15 cellular contexts compared by ENCODE assay signal in the genomic region with DNA sequence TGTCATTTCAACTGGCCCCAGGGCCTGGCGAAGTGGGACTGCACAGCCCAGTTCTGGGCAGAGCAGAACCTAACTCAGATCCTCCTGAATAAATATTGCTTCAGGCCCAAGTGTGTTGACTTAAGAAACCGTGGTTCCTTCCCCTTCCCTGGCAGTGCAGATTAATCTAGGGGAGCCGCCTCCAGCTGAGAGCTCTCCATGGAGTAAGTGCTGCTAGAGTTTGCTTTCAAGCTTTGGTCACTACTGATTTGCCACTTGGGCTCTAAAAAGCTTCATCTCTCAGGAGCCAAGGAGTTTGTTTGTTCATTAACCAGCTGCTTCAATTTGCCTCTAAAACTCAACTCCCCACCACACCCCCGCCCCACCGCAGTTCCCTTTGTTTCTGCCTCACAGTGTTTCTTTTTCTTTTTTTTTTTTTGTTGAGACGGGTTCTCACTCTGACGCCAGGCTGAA.
A peak's percentile ranks its signal among the peaks of the same experiment; 100 is the strongest.
DNase-seq lines count a peak whose midpoint lies in the region; ATAC-seq, FAIRE-seq and TF ChIP-seq lines count a peak whose summit lies in the region.
"Had no signal": no experiment of that assay in that cellular context is flagged by ENCODE, and none has a peak within 500 bp of the region (broad histone marks: within the 10 kb centered on the region; RNA-seq: fewer than 3 reads in every experiment).

No MANE protein-coding gene starts in this region.

- no peak overlapping the region for H3K4me3 Mint-ChIP-seq in WTC11
- H3K4me3 Mint-ChIP-seq: activated T-cell treated with anti-CD3 and anti-CD28 coated beads, Interleukin-2, amount 50 U/mL, for 24 hours; dendritic cell treated with granulocyte-macrophage colony-stimulating factor and Interleukin-4, amounts not matched to agents 40 ng/mL and 50 ng/mL, for 4 days had no signal

- H3K27ac Mint-ChIP-seq in WTC11, result no peak overlapping the region
- H3K27ac Mint-ChIP-seq: activated T-cell treated with anti-CD3 and anti-CD28 coated beads, Interleukin-2, amount 50 U/mL, for 24 hours; dendritic cell treated with granulocyte-macrophage colony-stimulating factor and Interleukin-4, amounts not matched to agents 40 ng/mL and 50 ng/mL, for 4 days had no signal

- no peak overlapping the region for H3K18ac ChIP-seq in mesenchymal stem cell (ENCODE audit: low read depth in 1 of 2, low read length in 2 of 2)

- H3K4me2 ChIP-seq in A549 (0 out of 3 replicates have a peak overlapping the region, but pooled peaks have one; percentile 17), mesenchymal stem cell (ENCODE audit: low read length, poor library complexity, severe bottlenecking) (peak overlapping the region; percentile 7)

- TF ChIP-seq RAD21 in A549 (conservative IDR thresholded peaks at IDR 0.05 in 1 of 2, IDR thresholded peaks at IDR 0.05 in 1 of 2), result no peak

- H3K4me1 ChIP-seq in A549 (peaks cover 9% of the 10 kb centered on the region), mesenchymal stem cell (ENCODE audit: control insufficient read depth, insufficient read depth, low read depth, low read length) (peaks cover 6% of the 10 kb centered on the region), heart left ventricle (peaks cover 0 to 13% (median 6%) of the 10 kb centered on the region in 12 donors)
- H3K4me1 ChIP-seq: uterus had no signal

- ATAC-seq in A549 (peak; percentile 50 to 76; a peak in 5 of 6 replicates), WTC11 (no peak; the same call in 1 of the 2 replicates), heart left ventricle (no peak), left lobe of liver (no peak), HG02970 (IDR thresholded peaks at IDR 0.05; ENCODE audit: low FRiP score, unreplicated experiment) (no peak), GM18502 (IDR thresholded peaks at IDR 0.05; ENCODE audit: poor library complexity, unreplicated experiment) (no peak)

- no peaks in the 10 kb centered on the region for H3K79me1 ChIP-seq in mesenchymal stem cell (replicated peaks; ENCODE audit: low read length, poor library complexity, severe bottlenecking)

- 67% methylated on average over 7 of the region's 7 CpGs for WGBS in A549 (ENCODE audit: missing lambda C conversion rate)
- 63% methylated on average over 7 of the region's 7 CpGs for WGBS in mesenchymal stem cell
- 88 to 91% (median 89%) methylated on average over 7 of the region's 7 CpGs for WGBS in heart left ventricle, 4 donors

- H3K4ac ChIP-seq in mesenchymal stem cell (ENCODE audit: low read depth in 1 of 2, low read length in 2 of 2), result no peak overlapping the region

- peaks cover 6% of the 10 kb centered on the region for H3K4me1 Mint-ChIP-seq in WTC11

- no peak overlapping the region for H4K91ac ChIP-seq in mesenchymal stem cell (ENCODE audit: low read length)

- no peaks in the 10 kb centered on the region; the same call in 1 of the 2 replicates for H3K36me3 Mint-ChIP-seq in WTC11

- no peak overlapping the region for H4K8ac ChIP-seq in mesenchymal stem cell (ENCODE audit: low read length)

- H3K9me3 ChIP-seq in A549 (no peaks in the 10 kb centered on the region), mesenchymal stem cell (ENCODE audit: control insufficient read depth, low read length) (no peaks in the 10 kb centered on the region), heart left ventricle (no peaks in the 10 kb centered on the region)
- H3K9me3 ChIP-seq: uterus had no signal

- no peak for FAIRE-seq in A549 (lab: Jason Lieb, UNC)

- CTCF ChIA-PET in A549 (lab: Yijun Ruan, JAX), result interaction anchor here (1.4 kb wide), 1 partner anchor 46 kb away, joined by 3 read pairs; no protein-coding TSS in a partner anchor
- CTCF ChIA-PET in WTC11 (lab: Charles Lee), result interaction anchor here (0.7 to 1.0 kb wide), 3 partner anchors 112 to 824 kb away, joined by 3 read pairs; partner anchors contain the start of genes DTL and INTS7

- H3K36me3 ChIP-seq in mesenchymal stem cell (ENCODE audit: control insufficient read depth in 1 of 2, insufficient read depth in 2 of 2, low read depth in 1 of 2, low read length in 2 of 2) (no peaks in the 10 kb centered on the region), heart left ventricle (no peaks in the 10 kb centered on the region)
- H3K36me3 ChIP-seq: uterus had no signal

- H2BK12ac ChIP-seq in mesenchymal stem cell (ENCODE audit: low read length in 2 of 2), result no peak overlapping the region

- no peak overlapping the region for H3K9ac ChIP-seq in mesenchymal stem cell (ENCODE audit: low read length)

- no peak for TF ChIP-seq EP300 in A549 (IDR thresholded peaks at IDR 0.05)

- peaks cover 6% of the 10 kb centered on the region; the same call in 1 of the 2 replicates for H3K9me3 Mint-ChIP-seq in WTC11
- H3K9me3 Mint-ChIP-seq: activated T-cell treated with anti-CD3 and anti-CD28 coated beads, Interleukin-2, amount 50 U/mL, for 24 hours had no signal

- POLR2A ChIA-PET in A549 (lab: Yijun Ruan, JAX), result no interaction called here
- POLR2A ChIA-PET in WTC11 (lab: Charles Lee), result interaction anchor here (0.5 kb wide), 1 partner anchor 203 kb away, joined by 3 read pairs; no protein-coding TSS in a partner anchor

- H3K27me3 ChIP-seq in mesenchymal stem cell (ENCODE audit: control insufficient read depth in 1 of 2, insufficient read depth in 1 of 2, low read length in 2 of 2) (no peaks in the 10 kb centered on the region), heart left ventricle (no peaks in the 10 kb centered on the region)
- H3K27me3 ChIP-seq: uterus had no signal

- H3K14ac ChIP-seq in mesenchymal stem cell (ENCODE audit: low read length in 2 of 2), result no peak overlapping the region

- no peak overlapping the region for H2AK5ac ChIP-seq in mesenchymal stem cell (ENCODE audit: low read length, severe bottlenecking)

- H2BK5ac ChIP-seq in mesenchymal stem cell (ENCODE audit: low read depth, low read length, poor library complexity, severe bottlenecking), result no peak overlapping the region

- DNase-seq in A549 (ENCODE audit: low read depth in 1 of 2, low spot score in 1 of 2) (peak in 1 of 2 experiments; percentile 20), HT-29 (ENCODE audit: low spot score) (peak; percentile 39), WTC11 (ENCODE audit: low spot score) (no peak), mesenchymal stem cell (no peak), heart left ventricle (no peak), left lobe of liver (ENCODE audit: low spot score) (no peak)
- DNase-seq: activated CD4-positive, alpha-beta T cell treated with anti-CD3 and anti-CD28 coated beads for 48 hours; activated T-cell treated with anti-CD3 and anti-CD28 coated beads, Interleukin-2, amount 50 U/mL, for 24 hours; DMS 273 treated with DMSO at 0.1 percent for 48 hours; midbrain; NCI-H446 treated with DMSO at 0.1 percent for 48 hours; uterus had no signal

- TF ChIP-seq POLR2A in A549 (IDR thresholded peaks at IDR 0.05; ENCODE audit: low read length), result no peak
- TF ChIP-seq POLR2A in heart left ventricle (IDR thresholded peaks at IDR 0.05), result no peak

- TF ChIP-seq CTCF in A549 (IDR thresholded peaks at IDR 0.05), result no peak
- no peak for TF ChIP-seq CTCF in WTC11 (IDR thresholded peaks at IDR 0.05)
- TF ChIP-seq CTCF in heart left ventricle (IDR thresholded peaks at IDR 0.05), result no peak

- no peaks in the 10 kb centered on the region; the same call in 1 of the 2 replicates for H3K27me3 Mint-ChIP-seq in WTC11 (ENCODE audit: low read depth)
- H3K27me3 Mint-ChIP-seq: activated T-cell treated with anti-CD3 and anti-CD28 coated beads, Interleukin-2, amount 50 U/mL, for 24 hours; dendritic cell treated with granulocyte-macrophage colony-stimulating factor and Interleukin-4, amounts not matched to agents 40 ng/mL and 50 ng/mL, for 4 days had no signal

- intact Hi-C loops in heart left ventricle (cut with DNase I), result no loop called here

- H2BK120ac ChIP-seq in mesenchymal stem cell (ENCODE audit: low read depth, low read length), result no peak overlapping the region

- H2BK15ac ChIP-seq in mesenchymal stem cell (ENCODE audit: low read depth, poor library complexity, severe bottlenecking), result no peak overlapping the region

- no peak overlapping the region for H2AFZ ChIP-seq in mesenchymal stem cell (ENCODE audit: low read depth, low read length)

- H3K27ac ChIP-seq in A549, result peak overlapping the region in 1 of 2 experiments; percentile 42; a peak in 1 of 6 replicates
- H3K27ac ChIP-seq in mesenchymal stem cell (ENCODE audit: low read length, poor library complexity, severe bottlenecking), result peak overlapping the region; percentile 7
- no peak overlapping the region for H3K27ac ChIP-seq in heart left ventricle
- H3K27ac ChIP-seq: uterus had no signal

- no peak overlapping the region for H3K4me3 ChIP-seq in A549
- no peak overlapping the region for H3K4me3 ChIP-seq in mesenchymal stem cell (ENCODE audit: insufficient read depth in 1 of 2, low read depth in 1 of 2, low read length in 2 of 2)
- no peak overlapping the region for H3K4me3 ChIP-seq in heart left ventricle
- H3K4me3 ChIP-seq: uterus had no signal

- H3K23ac ChIP-seq in mesenchymal stem cell (ENCODE audit: low read length in 2 of 2), result no peak overlapping the region

TF ChIP-seq in A549, 52 proteins besides CTCF, POLR2A, EP300 and RAD21 (continues in another document):
- TF ChIP-seq RFX5 (IDR thresholded peaks at IDR 0.05) (no peak), PBX3 (IDR thresholded peaks at IDR 0.05) (no peak), ZFP36 (IDR thresholded peaks at IDR 0.05; ENCODE audit: borderline replicate concordance, partially characterized antibody) (no peak)

TF ChIP-seq in WTC11, 78 proteins besides CTCF, POLR2A, EP300 and RAD21:
- TF ChIP-seq TCF7 (CRISPR knock-in tag; IDR thresholded peaks at IDR 0.05; ENCODE audit: low read depth) (no peak), ZNF423 (CRISPR knock-in tag; IDR thresholded peaks at IDR 0.05) (peak; percentile 46; the same call in 1 of the 2 replicates)

Comparison
In these comparisons a context has a peak if more than half of its experiments do, and no peak if none do; other contexts are left out.
1. ATAC-seq: peak in A549 (2 of 2); none in WTC11 (single experiment), heart left ventricle (0 of 4), left lobe of liver (single experiment), HG02970 (single experiment) and GM18502 (single experiment).